In genomic region chr10:121418126-121418777, GRCh38 we compare ENCODE assay signal across 22 cellular contexts.
DNase-seq lines count a peak whose midpoint lies in the region; FAIRE-seq and TF ChIP-seq lines count a peak whose summit lies in the region.
"Had no signal": no experiment of that assay in that cellular context is flagged by ENCODE, and none has a peak within 500 bp of the region (broad histone marks: within the 10 kb centered on the region; RNA-seq: fewer than 3 reads in every experiment).

No MANE protein-coding gene starts in this region.

- in situ Hi-C loops in brain microvascular endothelial cell (cut with HindIII; ENCODE audit: low pct_ligation_motif_present, low sequenced_read_pairs): no loop called here

- H3K4me3 ChIP-seq in MG63 (no peak overlapping the region), astrocyte (ENCODE audit: insufficient read depth, low read depth, low read length) (no peak overlapping the region), hepatocyte (no peak overlapping the region), brain microvascular endothelial cell (ENCODE audit: low read depth, low read length) (no peak overlapping the region)
- H3K4me3 ChIP-seq: esophagus squamous epithelium, heart right ventricle, SJCRH30, smooth muscle cell had no signal

- no peaks in the 10 kb centered on the region for H3K36me3 ChIP-seq in MG63
- no peaks in the 10 kb centered on the region for H3K36me3 ChIP-seq in astrocyte (ENCODE audit: insufficient read depth, low read length)
- no peaks in the 10 kb centered on the region for H3K36me3 ChIP-seq in hepatocyte (replicated peaks; ENCODE audit: insufficient read depth, low read depth)
- H3K36me3 ChIP-seq in brain microvascular endothelial cell (replicated peaks): no peaks in the 10 kb centered on the region
- H3K36me3 ChIP-seq: BE2C, esophagus squamous epithelium, heart right ventricle, SJCRH30 had no signal

- H3K27me3 ChIP-seq in MG63: no peaks in the 10 kb centered on the region
- H3K27me3 ChIP-seq in astrocyte (ENCODE audit: insufficient read depth, low read length): no peaks in the 10 kb centered on the region
- no peaks in the 10 kb centered on the region for H3K27me3 ChIP-seq in hepatocyte
- no peaks in the 10 kb centered on the region for H3K27me3 ChIP-seq in brain microvascular endothelial cell (replicated peaks)
- H3K27me3 ChIP-seq: BE2C, esophagus squamous epithelium, heart right ventricle, SJCRH30 had no signal

- H3K4me3 Mint-ChIP-seq in astrocyte (ENCODE audit: unreplicated experiment) (no peak overlapping the region), type B pancreatic cell (no peak overlapping the region), chondrocyte (ENCODE audit: unreplicated experiment) (no peak overlapping the region)
- H3K4me3 Mint-ChIP-seq: activated naive CD8-positive, alpha-beta T cell; activated T-helper 1 cell treated with anti-CD3 and anti-CD28 coated beads, Interleukin-12 subunit alpha, Interleukin-12 subunit beta, Interleukin-2, Interleukin-4 antibody, amounts not matched to agents 30 ng/mL and 10 ng/mL and 1 ng/mL, durations not matched to agents 14 hours and 24 hours and 36 hours; natural killer cell; T-helper 2 cell treated with Interferon-gamma antibody and Interleukin-4, amounts not matched to agents 5 μg/mL and 100 μg/mL, for 36 hours had no signal

- no peak overlapping the region for H3K27ac ChIP-seq in astrocyte (ENCODE audit: low read depth, low read length)
- peak overlapping the region; percentile 92 for H3K27ac ChIP-seq in hepatocyte
- no peak overlapping the region for H3K27ac ChIP-seq in brain microvascular endothelial cell
- H3K27ac ChIP-seq: esophagus squamous epithelium, heart right ventricle, SJCRH30 had no signal

- H3K4me1 ChIP-seq in astrocyte (ENCODE audit: insufficient read depth, low read length) (no peaks in the 10 kb centered on the region), hepatocyte (ENCODE audit: insufficient read depth) (peaks cover 22% of the 10 kb centered on the region)
- H3K4me1 ChIP-seq: BE2C had no signal

- WGBS in hepatocyte (ENCODE audit: low lambda C conversion rate, missing lambda C conversion rate): 60% methylated on average over 1 of the region's 1 CpG

- H3K9me3 ChIP-seq in MG63: no peaks in the 10 kb centered on the region
- H3K9me3 ChIP-seq in astrocyte (ENCODE audit: insufficient read depth, low read depth, low read length): no peaks in the 10 kb centered on the region
- H3K9me3 ChIP-seq in hepatocyte (ENCODE audit: low read depth): no peaks in the 10 kb centered on the region
- H3K9me3 ChIP-seq: BE2C, esophagus squamous epithelium, heart right ventricle had no signal

- peak overlapping the region; percentile 28 for H3K27ac Mint-ChIP-seq in astrocyte (ENCODE audit: unreplicated experiment)
- peak overlapping the region; percentile 2 for H3K27ac Mint-ChIP-seq in type B pancreatic cell
- no peak overlapping the region for H3K27ac Mint-ChIP-seq in chondrocyte (ENCODE audit: unreplicated experiment)
- H3K27ac Mint-ChIP-seq: activated naive CD8-positive, alpha-beta T cell; activated T-helper 1 cell treated with anti-CD3 and anti-CD28 coated beads, Interleukin-12 subunit alpha, Interleukin-12 subunit beta, Interleukin-2, Interleukin-4 antibody, amounts not matched to agents 30 ng/mL and 10 ng/mL and 1 ng/mL, durations not matched to agents 14 hours and 24 hours and 36 hours; natural killer cell; T-helper 2 cell treated with Interferon-gamma antibody and Interleukin-4, amounts not matched to agents 5 μg/mL and 100 μg/mL, for 36 hours had no signal

- H3K27me3 Mint-ChIP-seq in astrocyte (ENCODE audit: low read depth, unreplicated experiment): peaks cover 2% of the 10 kb centered on the region
- H3K27me3 Mint-ChIP-seq in type B pancreatic cell: no peaks in the 10 kb centered on the region
- no peaks in the 10 kb centered on the region for H3K27me3 Mint-ChIP-seq in chondrocyte (ENCODE audit: low read depth)
- H3K27me3 Mint-ChIP-seq: activated naive CD8-positive, alpha-beta T cell had no signal

- peaks cover 9% of the 10 kb centered on the region for H3K9me3 Mint-ChIP-seq in astrocyte (ENCODE audit: unreplicated experiment)
- peaks cover 11% of the 10 kb centered on the region for H3K9me3 Mint-ChIP-seq in type B pancreatic cell
- H3K9me3 Mint-ChIP-seq in chondrocyte (ENCODE audit: low read depth): peaks cover 3% of the 10 kb centered on the region
- H3K9me3 Mint-ChIP-seq: activated T-helper 1 cell treated with anti-CD3 and anti-CD28 coated beads, Interleukin-12 subunit alpha, Interleukin-12 subunit beta, Interleukin-2, Interleukin-4 antibody, amounts not matched to agents 30 ng/mL and 10 ng/mL and 1 ng/mL, durations not matched to agents 14 hours and 24 hours and 36 hours; natural killer cell; T-helper 2 cell treated with Interferon-gamma antibody and Interleukin-4, amounts not matched to agents 5 μg/mL and 100 μg/mL, for 36 hours had no signal

- H3K4me1 Mint-ChIP-seq in astrocyte (ENCODE audit: low read depth, unreplicated experiment): peaks cover 19% of the 10 kb centered on the region
- H3K4me1 Mint-ChIP-seq in type B pancreatic cell (ENCODE audit: unreplicated experiment): peaks cover 21% of the 10 kb centered on the region
- peaks cover 10% of the 10 kb centered on the region for H3K4me1 Mint-ChIP-seq in chondrocyte (ENCODE audit: low read depth)
- H3K4me1 Mint-ChIP-seq: natural killer cell had no signal

- H3K36me3 Mint-ChIP-seq in astrocyte (ENCODE audit: low read depth, unreplicated experiment) (peaks cover 3% of the 10 kb centered on the region), type B pancreatic cell (peaks cover 8% of the 10 kb centered on the region), chondrocyte (ENCODE audit: low read depth) (no peaks in the 10 kb centered on the region)
- H3K36me3 Mint-ChIP-seq: activated naive CD8-positive, alpha-beta T cell; natural killer cell had no signal

- no peak overlapping the region for H3K9ac ChIP-seq in astrocyte (ENCODE audit: low read length)

- no peaks in the 10 kb centered on the region for H4K20me1 ChIP-seq in astrocyte (ENCODE audit: insufficient read depth, low read length)
- H4K20me1 ChIP-seq in hepatocyte (ENCODE audit: insufficient read depth, poor library complexity, severe bottlenecking): no peaks in the 10 kb centered on the region

- H3K79me2 ChIP-seq in astrocyte (ENCODE audit: insufficient read depth, low read length): no peaks in the 10 kb centered on the region
- H3K79me2 ChIP-seq in hepatocyte: no peaks in the 10 kb centered on the region

- no peak for FAIRE-seq in astrocyte (lab: Jason Lieb, UNC)
- FAIRE-seq: D721Med had no signal

- H3K4me2 ChIP-seq in astrocyte (ENCODE audit: low read length) (no peak overlapping the region), hepatocyte (no peak overlapping the region)
- H3K4me2 ChIP-seq: smooth muscle cell had no signal

- TF ChIP-seq CTCF in astrocyte (IDR thresholded peaks at IDR 0.05; ENCODE audit: insufficient read depth, low read depth, low read length): no peak
- no peak for TF ChIP-seq CTCF in hepatocyte (IDR thresholded peaks at IDR 0.05; ENCODE audit: poor library complexity)
- no peak for TF ChIP-seq CTCF in type B pancreatic cell (conservative IDR thresholded peaks at IDR 0.05)
- TF ChIP-seq CTCF in chondrocyte (IDR thresholded peaks at IDR 0.05): no peak
- no peak for TF ChIP-seq CTCF in brain microvascular endothelial cell (IDR thresholded peaks at IDR 0.05; ENCODE audit: low read depth, low read length, missing control alignments)

- H3K9me2 ChIP-seq in hepatocyte (replicated peaks; ENCODE audit: insufficient read depth): no peaks in the 10 kb centered on the region

- peak; percentile 47 for DNase-seq in MG63
- peak; percentile 34 for DNase-seq in astrocyte (ENCODE audit: low read depth)
- peak; percentile 61 for DNase-seq in hepatocyte (ENCODE audit: low spot score)
- DNase-seq in type B pancreatic cell (ENCODE audit: extremely low spot score, unreplicated experiment): no peak
- DNase-seq in chondrocyte (ENCODE audit: low spot score): no peak
- DNase-seq in brain microvascular endothelial cell: no peak
- DNase-seq in GOT3 (lab: John Stamatoyannopoulos, UW): no peak
- DNase-seq: BE2C; esophagus squamous epithelium; heart right ventricle; mesenchymal stem cell; natural killer cell; NCI-H1930; NCI-H446 treated with DMSO at 0.1 percent for 48 hours; SJCRH30; stimulated activated CD4-positive, alpha-beta T cell treated with anti-CD3 and anti-CD28 coated beads, Interleukin-4, amount 100 ng/mL, for 4 hours; substantia nigra had no signal

- H2AFZ ChIP-seq in astrocyte (ENCODE audit: low read depth, low read length) (no peak overlapping the region), hepatocyte (no peak overlapping the region)

Comparison
In these comparisons a context has a peak if more than half of its experiments do, and no peak if none do; other contexts are left out.
1. DNase-seq: peak in MG63 (single experiment), astrocyte (single experiment) and hepatocyte (single experiment); none in type B pancreatic cell (single experiment), chondrocyte (single experiment), brain microvascular endothelial cell (single experiment) and GOT3 (single experiment).